ENCODE assay signal across 8 cellular contexts in genomic region chr14:77212933-77213656, GRCh38. TPM values are rescaled to one million over a fixed set of nuclear protein-coding genes. Genes with fewer than 3 reads are reported as not detected.
DNase-seq lines count a peak whose midpoint lies in the region; ATAC-seq and TF ChIP-seq lines count a peak whose summit lies in the region.

No MANE protein-coding gene starts in this region.

- CTCF ChIA-PET in activated naive CD4-positive, alpha-beta T cell treated with anti-CD3 and anti-CD28 coated beads for 36 hours (lab: Charles Lee): interaction anchor here (0.7 to 2.7 kb wide), 13 partner anchors 9 to 337 kb away, joined by 3 to 10 read pairs (median 3); no protein-coding TSS in a partner anchor

- no peaks in the 10 kb centered on the region for H3K36me3 Mint-ChIP-seq in activated naive CD4-positive, alpha-beta T cell treated with anti-CD3 and anti-CD28 coated beads for 36 hours (ENCODE audit: low read depth)
- H3K36me3 Mint-ChIP-seq in activated T-helper 1 cell treated with anti-CD3 and anti-CD28 coated beads, Interleukin-12 subunit alpha, Interleukin-12 subunit beta, Interleukin-2, Interleukin-4 antibody, amounts not matched to agents 30 ng/mL and 10 ng/mL and 1 ng/mL, durations not matched to agents 14 hours and 24 hours and 36 hours (ENCODE audit: low read depth): no peaks in the 10 kb centered on the region
- no peaks in the 10 kb centered on the region for H3K36me3 Mint-ChIP-seq in stimulated activated effector memory CD8-positive, alpha-beta T cell treated with anti-CD3 and anti-CD28 coated beads, Interleukin-12 subunit alpha, Interleukin-12 subunit beta, amount 100 ng/mL, for 72 hours

- no peaks in the 10 kb centered on the region for H3K27me3 ChIP-seq in vagina

- TF ChIP-seq POLR2A in vagina (IDR thresholded peaks at IDR 0.05): no peak

- intact Hi-C loops in activated naive CD4-positive, alpha-beta T cell treated with anti-CD3 and anti-CD28 coated beads for 36 hours (cut with micrococcal nuclease): loop anchor here (1.0 kb wide), 1 partner anchor 61 kb away; no protein-coding TSS in a partner anchor
- intact Hi-C loops in activated T-helper 1 cell treated with anti-CD3 and anti-CD28 coated beads, Interleukin-12 subunit alpha, Interleukin-12 subunit beta, Interleukin-2, Interleukin-4 antibody, amounts not matched to agents 30 ng/mL and 10 ng/mL and 1 ng/mL, durations not matched to agents 14 hours and 24 hours and 36 hours (cut with micrococcal nuclease): loop anchor here (1.0 to 5.0 kb wide), 2 partner anchors 61 to 104 kb away; no protein-coding TSS in a partner anchor
- intact Hi-C loops in vagina (cut with DNase I): no loop called here

- H3K27ac ChIP-seq in vagina: no peak overlapping the region

- peak; percentile 85 for ATAC-seq in HG02981 (IDR thresholded peaks at IDR 0.05; ENCODE audit: unreplicated experiment)
- peak; percentile 66 for ATAC-seq in stimulated activated effector memory CD8-positive, alpha-beta T cell treated with anti-CD3 and anti-CD28 coated beads, Interleukin-12 subunit alpha, Interleukin-12 subunit beta, amount 100 ng/mL, for 72 hours

- no peak for TF ChIP-seq CTCF in vagina (IDR thresholded peaks at IDR 0.05)

- no peaks in the 10 kb centered on the region for H3K4me1 ChIP-seq in vagina

- H3K4me3 ChIP-seq in vagina: no peak overlapping the region

- H3K4me1 Mint-ChIP-seq in activated naive CD4-positive, alpha-beta T cell treated with anti-CD3 and anti-CD28 coated beads for 36 hours (ENCODE audit: low read depth): no peaks in the 10 kb centered on the region
- no peaks in the 10 kb centered on the region for H3K4me1 Mint-ChIP-seq in activated T-helper 1 cell treated with anti-CD3 and anti-CD28 coated beads, Interleukin-12 subunit alpha, Interleukin-12 subunit beta, Interleukin-2, Interleukin-4 antibody, amounts not matched to agents 30 ng/mL and 10 ng/mL and 1 ng/mL, durations not matched to agents 14 hours and 24 hours and 36 hours (ENCODE audit: low read depth)
- H3K4me1 Mint-ChIP-seq in stimulated activated effector memory CD8-positive, alpha-beta T cell treated with anti-CD3 and anti-CD28 coated beads, Interleukin-12 subunit alpha, Interleukin-12 subunit beta, amount 100 ng/mL, for 72 hours: no peaks in the 10 kb centered on the region

- H3K36me3 ChIP-seq in vagina: no peaks in the 10 kb centered on the region

- peaks cover 11% of the 10 kb centered on the region for H3K27me3 Mint-ChIP-seq in activated naive CD4-positive, alpha-beta T cell treated with anti-CD3 and anti-CD28 coated beads for 36 hours (ENCODE audit: low read depth)
- H3K27me3 Mint-ChIP-seq in activated T-helper 1 cell treated with anti-CD3 and anti-CD28 coated beads, Interleukin-12 subunit alpha, Interleukin-12 subunit beta, Interleukin-2, Interleukin-4 antibody, amounts not matched to agents 30 ng/mL and 10 ng/mL and 1 ng/mL, durations not matched to agents 14 hours and 24 hours and 36 hours (ENCODE audit: insufficient read depth): peaks cover 13% of the 10 kb centered on the region

- no peaks in the 10 kb centered on the region for H3K9me3 Mint-ChIP-seq in activated naive CD4-positive, alpha-beta T cell treated with anti-CD3 and anti-CD28 coated beads for 36 hours
- H3K9me3 Mint-ChIP-seq in activated T-helper 1 cell treated with anti-CD3 and anti-CD28 coated beads, Interleukin-12 subunit alpha, Interleukin-12 subunit beta, Interleukin-2, Interleukin-4 antibody, amounts not matched to agents 30 ng/mL and 10 ng/mL and 1 ng/mL, durations not matched to agents 14 hours and 24 hours and 36 hours: no peaks in the 10 kb centered on the region
- H3K9me3 Mint-ChIP-seq in stimulated activated effector memory CD8-positive, alpha-beta T cell treated with anti-CD3 and anti-CD28 coated beads, Interleukin-12 subunit alpha, Interleukin-12 subunit beta, amount 100 ng/mL, for 72 hours: no peaks in the 10 kb centered on the region

- H3K9me3 ChIP-seq in vagina: no peaks in the 10 kb centered on the region

- no peak overlapping the region for H3K27ac Mint-ChIP-seq in activated naive CD4-positive, alpha-beta T cell treated with anti-CD3 and anti-CD28 coated beads for 36 hours
- H3K27ac Mint-ChIP-seq in activated T-helper 1 cell treated with anti-CD3 and anti-CD28 coated beads, Interleukin-12 subunit alpha, Interleukin-12 subunit beta, Interleukin-2, Interleukin-4 antibody, amounts not matched to agents 30 ng/mL and 10 ng/mL and 1 ng/mL, durations not matched to agents 14 hours and 24 hours and 36 hours: no peak overlapping the region
- no peak overlapping the region for H3K27ac Mint-ChIP-seq in stimulated activated effector memory CD8-positive, alpha-beta T cell treated with anti-CD3 and anti-CD28 coated beads, Interleukin-12 subunit alpha, Interleukin-12 subunit beta, amount 100 ng/mL, for 72 hours

- peak; percentile 60 for DNase-seq in activated naive CD4-positive, alpha-beta T cell treated with anti-CD3 and anti-CD28 coated beads for 36 hours
- DNase-seq in activated naive CD4-positive, alpha-beta T cell (lab: John Stamatoyannopoulos, UW): no peak
- peak; percentile 76 for DNase-seq in NCI-H2227 (lab: John Stamatoyannopoulos, UW; ENCODE audit: unreplicated experiment)
- DNase-seq in activated T-helper 1 cell treated with anti-CD3 and anti-CD28 coated beads, Interleukin-12 subunit alpha, Interleukin-12 subunit beta, Interleukin-2, Interleukin-4 antibody, amounts not matched to agents 30 ng/mL and 10 ng/mL and 1 ng/mL, durations not matched to agents 14 hours and 24 hours and 36 hours (ENCODE audit: low spot score): peak; percentile 9
- peak; percentile 48 for DNase-seq in iris pigment epithelial cell (ENCODE audit: low read depth)
- DNase-seq in stimulated activated effector memory CD8-positive, alpha-beta T cell treated with anti-CD3 and anti-CD28 coated beads, Interleukin-12 subunit alpha, Interleukin-12 subunit beta, amount 100 ng/mL, for 72 hours (ENCODE audit: low spot score in 2 of 2): peak; percentile 9 to 61
- DNase-seq in vagina (ENCODE audit: extremely low spot score in 2 of 2): no peak

- no peak overlapping the region for H3K4me3 Mint-ChIP-seq in activated naive CD4-positive, alpha-beta T cell treated with anti-CD3 and anti-CD28 coated beads for 36 hours
- H3K4me3 Mint-ChIP-seq in activated T-helper 1 cell treated with anti-CD3 and anti-CD28 coated beads, Interleukin-12 subunit alpha, Interleukin-12 subunit beta, Interleukin-2, Interleukin-4 antibody, amounts not matched to agents 30 ng/mL and 10 ng/mL and 1 ng/mL, durations not matched to agents 14 hours and 24 hours and 36 hours: no peak overlapping the region
- H3K4me3 Mint-ChIP-seq in stimulated activated effector memory CD8-positive, alpha-beta T cell treated with anti-CD3 and anti-CD28 coated beads, Interleukin-12 subunit alpha, Interleukin-12 subunit beta, amount 100 ng/mL, for 72 hours: no peak overlapping the region

RNA-seq across cellular contexts. Expression of gene TMEM63C, which starts 31.5 kb away (rescaled TPM):
- under 1 TPM; 0.31 to 0.72 TPM for total RNA-seq in activated naive CD4-positive, alpha-beta T cell treated with anti-CD3 and anti-CD28 coated beads for 36 hours
- 1.6 TPM in 2 replicates for total RNA-seq in activated T-helper 1 cell treated with anti-CD3 and anti-CD28 coated beads, Interleukin-12 subunit alpha, Interleukin-12 subunit beta, Interleukin-2, Interleukin-4 antibody, amounts not matched to agents 30 ng/mL and 10 ng/mL and 1 ng/mL, durations not matched to agents 14 hours and 24 hours and 36 hours
- 27.0 TPM for total RNA-seq in vagina

RNA-seq across cellular contexts. Expression of gene NGB, which starts 57.9 kb away (rescaled TPM):
- total RNA-seq in activated naive CD4-positive, alpha-beta T cell treated with anti-CD3 and anti-CD28 coated beads for 36 hours: not detected
- not detected in 2 replicates for total RNA-seq in activated T-helper 1 cell treated with anti-CD3 and anti-CD28 coated beads, Interleukin-12 subunit alpha, Interleukin-12 subunit beta, Interleukin-2, Interleukin-4 antibody, amounts not matched to agents 30 ng/mL and 10 ng/mL and 1 ng/mL, durations not matched to agents 14 hours and 24 hours and 36 hours
- total RNA-seq in vagina: 1.7 TPM

Comparison
In these comparisons a context has a peak if more than half of its experiments do, and no peak if none do; other contexts are left out.
1. DNase-seq: peak in activated naive CD4-positive, alpha-beta T cell treated with anti-CD3 and anti-CD28 coated beads for 36 hours (single experiment), NCI-H2227 (single experiment), activated T-helper 1 cell treated with anti-CD3 and anti-CD28 coated beads, Interleukin-12 subunit alpha, Interleukin-12 subunit beta, Interleukin-2, Interleukin-4 antibody, amounts not matched to agents 30 ng/mL and 10 ng/mL and 1 ng/mL, durations not matched to agents 14 hours and 24 hours and 36 hours (single experiment), iris pigment epithelial cell (single experiment) and stimulated activated effector memory CD8-positive, alpha-beta T cell treated with anti-CD3 and anti-CD28 coated beads, Interleukin-12 subunit alpha, Interleukin-12 subunit beta, amount 100 ng/mL, for 72 hours (2 of 2); none in activated naive CD4-positive, alpha-beta T cell (0 of 4) and vagina (0 of 2).
2. RNA of gene TMEM63C, which starts 31.5 kb away (total RNA-seq): 27.0 TPM in vagina (single experiment); 1.6 TPM in activated T-helper 1 cell treated with anti-CD3 and anti-CD28 coated beads, Interleukin-12 subunit alpha, Interleukin-12 subunit beta, Interleukin-2, Interleukin-4 antibody, amounts not matched to agents 30 ng/mL and 10 ng/mL and 1 ng/mL, durations not matched to agents 14 hours and 24 hours and 36 hours and 0.31 to 0.72 TPM in activated naive CD4-positive, alpha-beta T cell treated with anti-CD3 and anti-CD28 coated beads for 36 hours; every median in the first group is over 10 times any median in the second.